ENCODE assay signal across 11 cellular contexts in the genomic region with DNA sequence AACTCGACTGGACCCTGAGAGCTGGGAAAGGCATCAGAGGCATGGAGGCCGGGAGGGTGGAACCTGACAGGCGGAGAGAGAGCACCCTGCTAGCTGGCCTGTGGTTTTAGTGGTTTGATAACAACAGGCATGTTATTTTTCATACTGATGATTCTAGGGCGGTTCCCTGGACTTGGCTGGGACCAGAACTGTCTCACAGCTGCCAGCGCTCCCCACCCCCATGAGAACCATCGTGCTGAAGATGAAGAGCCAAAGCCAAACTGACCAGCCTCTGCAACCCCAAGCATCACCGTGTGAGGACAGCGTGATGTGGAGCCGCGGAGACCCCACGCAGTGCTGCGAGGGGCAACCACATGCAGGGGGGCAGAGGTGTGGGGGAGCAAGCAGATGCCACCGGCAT. TPM values are rescaled to one million over a fixed set of nuclear protein-coding genes. Genes with fewer than 3 reads are reported as not detected.
DNase-seq lines count a peak whose midpoint lies in the region; ATAC-seq and TF ChIP-seq lines count a peak whose summit lies in the region.
"Had no signal": no experiment of that assay in that cellular context is flagged by ENCODE, and none has a peak within 500 bp of the region (broad histone marks: within the 10 kb centered on the region; RNA-seq: fewer than 3 reads in every experiment).

No MANE protein-coding gene starts in this region.

- TF ChIP-seq POLR2A in gastroesophageal sphincter (IDR thresholded peaks at IDR 0.05) = no peak

- DNase-seq in AG20443 (ENCODE audit: low spot score) (peak; percentile 65), WERI-Rb-1 (no peak), osteoblast (ENCODE audit: insufficient read length, low spot score, missing footprints) (peak; percentile 93), NCI-H69 (lab: John Stamatoyannopoulos, UW) (no peak), cerebellum (ENCODE audit: low spot score) (no peak), foreskin melanocyte (no peak)
- DNase-seq: NCI-H1105; stimulated activated CD4-positive, alpha-beta T cell treated with anti-CD3 and anti-CD28 coated beads, Interleukin-2, amount 100 ng/mL, for 48 hours had no signal

- peak; percentile 17 for ATAC-seq in gastroesophageal sphincter
- ATAC-seq in HG03469 (IDR thresholded peaks at IDR 0.05; ENCODE audit: unreplicated experiment) = no peak

- peaks cover 48% of the 10 kb centered on the region for H4K20me1 ChIP-seq in osteoblast (ENCODE audit: insufficient read depth, low read length)

- TF ChIP-seq CTCF in WERI-Rb-1 (IDR thresholded peaks at IDR 0.05; ENCODE audit: low read depth, low read length) (no peak), gastroesophageal sphincter (IDR thresholded peaks at IDR 0.05) (no peak), osteoblast (IDR thresholded peaks at IDR 0.05; ENCODE audit: extremely low read depth, low read depth, low read length) (no peak)

- no peaks in the 10 kb centered on the region for H3K9me3 ChIP-seq in WERI-Rb-1 (ENCODE audit: severe bottlenecking)
- H3K9me3 ChIP-seq in gastroesophageal sphincter = no peaks in the 10 kb centered on the region
- H3K9me3 ChIP-seq in osteoblast (ENCODE audit: low read depth, low read length) = no peaks in the 10 kb centered on the region

- H3K4me2 ChIP-seq in osteoblast (ENCODE audit: insufficient read depth, low read length) = no peak overlapping the region

- no peak overlapping the region for H3K4me3 ChIP-seq in WERI-Rb-1 (ENCODE audit: low read depth, low read length)
- no peak overlapping the region for H3K4me3 ChIP-seq in gastroesophageal sphincter
- no peak overlapping the region for H3K4me3 ChIP-seq in osteoblast (ENCODE audit: insufficient read depth, low read length)

- TF ChIP-seq EP300 in gastroesophageal sphincter (IDR thresholded peaks at IDR 0.05) = no peak

- WGBS in gastroesophageal sphincter (ENCODE audit: low coverage in 1 of 2), 2 donors = 17% methylated on average over 3 of the region's 13 CpGs; no CpG with 5 or more reads in 1 of the 2 donors

- peaks cover 9 to 67% (median 43%) of the 10 kb centered on the region in 3 donors for H3K4me1 ChIP-seq in gastroesophageal sphincter
- peaks cover 13% of the 10 kb centered on the region for H3K4me1 ChIP-seq in osteoblast (ENCODE audit: insufficient read depth, low read length)

- peaks cover 58% of the 10 kb centered on the region for H3K36me3 ChIP-seq in WERI-Rb-1
- H3K36me3 ChIP-seq in gastroesophageal sphincter = peaks cover 0 to 71% of the 10 kb centered on the region in 2 donors
- peaks cover 79% of the 10 kb centered on the region for H3K36me3 ChIP-seq in osteoblast (ENCODE audit: insufficient read depth, low read length)

- peak overlapping the region; percentile 57 for H3K27ac ChIP-seq in WERI-Rb-1
- H3K27ac ChIP-seq in gastroesophageal sphincter = peak overlapping the region; percentile 5 to 93 (median 86)
- H3K27ac ChIP-seq in osteoblast (ENCODE audit: low read depth, low read length) = peak overlapping the region; percentile 52
- H3K27ac ChIP-seq: HL-60 had no signal

- H3K27me3 ChIP-seq in WERI-Rb-1 (ENCODE audit: insufficient read depth, low read depth, severe bottlenecking) = no peaks in the 10 kb centered on the region
- H3K27me3 ChIP-seq in gastroesophageal sphincter = no peaks in the 10 kb centered on the region
- H3K27me3 ChIP-seq in osteoblast (ENCODE audit: insufficient read depth, low read length) = no peaks in the 10 kb centered on the region

- no peak overlapping the region for H2AFZ ChIP-seq in osteoblast (ENCODE audit: low read length)

- H3K79me2 ChIP-seq in osteoblast (ENCODE audit: insufficient read depth, low read length) = peaks cover 23% of the 10 kb centered on the region

RNA-seq across cellular contexts. Expression of gene MXRA7, which starts 28.5 kb away (rescaled TPM):
- total RNA-seq in gastroesophageal sphincter (100 to 1,000 TPM; 333 to 451 (median 412) TPM), osteoblast (352 and 388 TPM in 2 replicates), cerebellum (56.8 TPM)

RNA-seq across cellular contexts. Expression of gene ST6GALNAC1, which starts 38.7 kb away (rescaled TPM):
- 1 to 10 TPM in 3 of 4 donors, under 1 TPM in 1; 0.47 to 9.6 (median 3.7) TPM for total RNA-seq in gastroesophageal sphincter
- 0.72 TPM in 1 of 2 replicates, not detected in the other for total RNA-seq in osteoblast
- total RNA-seq in cerebellum = 0.36 TPM

RNA-seq across cellular contexts. Expression of gene JMJD6, which starts 44.1 kb away (rescaled TPM):
- total RNA-seq in gastroesophageal sphincter (10 to 100 TPM; 39.0 to 53.8 (median 47.2) TPM), osteoblast (18.8 and 21.5 TPM in 2 replicates), cerebellum (20.1 TPM)

RNA-seq across cellular contexts. Expression of gene METTL23, which starts 44.3 kb away (rescaled TPM):
- total RNA-seq in gastroesophageal sphincter (10 to 100 TPM; 19.2 to 52.6 (median 25.1) TPM), osteoblast (25.7 and 28.6 TPM in 2 replicates), cerebellum (11.1 TPM)

RNA-seq across cellular contexts. Expression of gene SRSF2, which starts 54.8 kb away (rescaled TPM):
- total RNA-seq in gastroesophageal sphincter (100 to 1,000 TPM; 106 to 194 (median 148) TPM), osteoblast (88.7 and 102 TPM in 2 replicates), cerebellum (114 TPM)

Comparison
In these comparisons a context has a peak if more than half of its experiments do, and no peak if none do; other contexts are left out.
1. DNase-seq: peak in AG20443 (single experiment) and osteoblast (single experiment); none in WERI-Rb-1 (single experiment), NCI-H69 (single experiment), cerebellum (single experiment) and foreskin melanocyte (single experiment).
2. Peak in every context shown above with its lines, with median percentiles within 50 percentile points of each other: H3K27ac ChIP-seq.